Comparison of ENCODE assay signal across 20 cellular contexts in genomic region chr14:101103321-101103901, GRCh38.
DNase-seq lines count a peak whose midpoint lies in the region; ATAC-seq, FAIRE-seq and TF ChIP-seq lines count a peak whose summit lies in the region.
"Had no signal": no experiment of that assay in that cellular context is flagged by ENCODE, and none has a peak within 500 bp of the region (broad histone marks: within the 10 kb centered on the region; RNA-seq: fewer than 3 reads in every experiment).

No MANE protein-coding gene starts in this region.

- ATAC-seq in SK-N-SH treated with all-trans-retinoic acid at 6 μM for 48 hours (no peak), K562 (no peak; the same call in 2 of the 3 replicates), left lobe of liver (no peak)
- ATAC-seq: GM12878, left ventricle myocardium superior had no signal

- no peak for TF ChIP-seq EP300 in SK-N-SH (IDR thresholded peaks at IDR 0.05; ENCODE audit: borderline replicate concordance in 1 of 2, low read depth in 1 of 2, low read length in 1 of 2)
- no peak for TF ChIP-seq EP300 in K562 (IDR thresholded peaks at IDR 0.05; ENCODE audit: low read length)

- BruUV-seq in K562 (replicated peaks; lab: Mats Ljungman, UMichigan), result no TSS peak

- no peak overlapping the region for H3K9ac ChIP-seq in SK-N-SH
- H3K9ac ChIP-seq in K562 (ENCODE audit: insufficient read depth in 1 of 2, low read depth in 2 of 2, low read length in 2 of 2), result no peak overlapping the region
- H3K9ac ChIP-seq: parathyroid adenoma had no signal

- no peak for TF ChIP-seq CTCF in SK-N-SH (IDR thresholded peaks at IDR 0.05)
- no peak for TF ChIP-seq CTCF in K562 (IDR thresholded peaks at IDR 0.05 in 2 of 3, conservative IDR thresholded peaks at IDR 0.05 in 1 of 3; ENCODE audit: insufficient read depth in 2 of 3, low read depth in 1 of 3, low read length in 3 of 3)

- 76% methylated on average over 25 of the region's 26 CpGs for WGBS in SK-N-SH (ENCODE audit: low lambda C conversion rate)
- 0% methylated on average over 10 of the region's 26 CpGs for WGBS in K562 (ENCODE audit: insufficient coverage, low coverage, missing lambda C conversion rate)

- H3K4me2 ChIP-seq in SK-N-SH, result no peak overlapping the region
- H3K4me2 ChIP-seq in K562 (ENCODE audit: insufficient read depth, low read length), result no peak overlapping the region

- no peaks in the 10 kb centered on the region for H3K9me1 ChIP-seq in K562 (ENCODE audit: control insufficient read depth, insufficient read depth, low read length)

- H3K4me1 ChIP-seq in SK-N-SH (ENCODE audit: control insufficient read depth in 1 of 2, insufficient read depth in 2 of 2, low read depth in 1 of 2, low read length in 1 of 2), result peaks cover 0 to 22% of the 10 kb centered on the region in 2 experiments; a peak in 1 of 4 replicates
- H3K4me1 ChIP-seq in K562 (replicated peaks in 1 of 2; ENCODE audit: control insufficient read depth in 2 of 2, insufficient read depth in 2 of 2, low read length in 2 of 2), result peaks cover 0 to 10% of the 10 kb centered on the region in 2 experiments; a peak in 1 of 5 replicates
- H3K4me1 ChIP-seq: parathyroid adenoma had no signal

- intact Hi-C loops in K562 (cut with micrococcal nuclease), result no loop called here

- no peak for FAIRE-seq in K562 (lab: Jason Lieb, UNC)
- FAIRE-seq: endothelial cell of umbilical vein, GM12878 had no signal

- no peak for TF ChIP-seq POLR2A in K562 (conservative IDR thresholded peaks at IDR 0.05)

- no peak overlapping the region for H2AFZ ChIP-seq in SK-N-SH (ENCODE audit: low read depth)
- H2AFZ ChIP-seq in K562 (ENCODE audit: low read depth, low read length), result peak overlapping the region; percentile 40; the same call in 1 of the 2 replicates
- H2AFZ ChIP-seq: parathyroid adenoma had no signal

- no peaks in the 10 kb centered on the region for H3K9me2 ChIP-seq in SK-N-SH

- H3K27ac ChIP-seq in SK-N-SH (ENCODE audit: low read depth in 2 of 2, low read length in 1 of 2) (peak overlapping the region in 1 of 2 experiments; percentile 77; a peak in 1 of 4 replicates), K562 (ENCODE audit: extremely low read depth, low read depth, low read length) (no peak overlapping the region)
- H3K27ac ChIP-seq: 22Rv1, parathyroid adenoma, skin epidermis had no signal

- H3K36me3 ChIP-seq in SK-N-SH (replicated peaks in 1 of 2; ENCODE audit: control insufficient read depth in 1 of 2, insufficient read depth in 2 of 2, low read length in 1 of 2) (no peaks in the 10 kb centered on the region), K562 (ENCODE audit: control insufficient read depth, insufficient read depth, low read length) (no peaks in the 10 kb centered on the region)

- H3K27me3 ChIP-seq in SK-N-SH (ENCODE audit: insufficient read depth), result no peaks in the 10 kb centered on the region
- H3K27me3 ChIP-seq in K562 (ENCODE audit: control insufficient read depth in 2 of 2, insufficient read depth in 2 of 2, low read length in 2 of 2), result peaks cover 0 to 21% of the 10 kb centered on the region in 2 experiments; a peak in 2 of 5 replicates

- in situ Hi-C loops in K562 (cut with MboI) (no loop called here), G401 (cut with HindIII; ENCODE audit: low sequenced_read_pairs) (no loop called here)

- H3K79me2 ChIP-seq in SK-N-SH (ENCODE audit: insufficient read depth) (no peaks in the 10 kb centered on the region), K562 (ENCODE audit: control insufficient read depth, insufficient read depth, low read length) (no peaks in the 10 kb centered on the region)
- H3K79me2 ChIP-seq: parathyroid adenoma had no signal

- CTCF ChIA-PET in SK-N-SH (lab: Yijun Ruan, JAX), result interaction anchor here (1.1 to 2.1 kb wide), 2 partner anchors 9 to 16 kb away, joined by 4 to 5 read pairs; no protein-coding TSS in a partner anchor
- CTCF ChIA-PET in K562 (lab: Yijun Ruan, JAX; ENCODE audit: low intra/inter-chr PET ratio), result no interaction called here

- POLR2A ChIA-PET in SK-N-SH (lab: Yijun Ruan, JAX), result interaction anchor here (0.9 kb wide), 1 partner anchor 122 kb away, joined by 3 read pairs; no protein-coding TSS in a partner anchor
- POLR2A ChIA-PET in K562 (lab: Yijun Ruan, JAX), result interaction anchor here (0.7 kb wide), 1 partner anchor 11 kb away, joined by 3 read pairs; no protein-coding TSS in a partner anchor

- H3K9me3 ChIP-seq in SK-N-SH (no peaks in the 10 kb centered on the region), K562 (replicated peaks; ENCODE audit: control insufficient read depth, insufficient read depth, low read depth, low read length) (no peaks in the 10 kb centered on the region)

- H3K4me3 ChIP-seq in SK-N-SH (ENCODE audit: low read depth in 2 of 2, low read length in 1 of 2) (no peak overlapping the region), K562 (no peak overlapping the region)
- H3K4me3 ChIP-seq: GM12878, skin epidermis had no signal

- H3F3A ChIP-seq in SK-N-SH (replicated peaks; ENCODE audit: insufficient read depth), result no peaks in the 10 kb centered on the region

- no peaks in the 10 kb centered on the region for H4K20me1 ChIP-seq in SK-N-SH (ENCODE audit: insufficient read depth)
- no peaks in the 10 kb centered on the region for H4K20me1 ChIP-seq in K562 (replicated peaks; ENCODE audit: control insufficient read depth, insufficient read depth, low read length)

- TF ChIP-seq RAD21 in SK-N-SH (IDR thresholded peaks at IDR 0.05; ENCODE audit: low read length), result no peak
- TF ChIP-seq RAD21 in K562 (CRISPR knock-in tag; conservative IDR thresholded peaks at IDR 0.05 in 1 of 2, IDR thresholded peaks at IDR 0.05 in 1 of 2), result no peak

- DNase-seq in SK-N-SH (peak; percentile 30), K562 (ENCODE audit: extremely low read depth in 1 of 4, low spot score in 3 of 4) (peak in 1 of 4 experiments; percentile 2), left lobe of liver (ENCODE audit: low spot score) (peak; percentile 35), G401 (ENCODE audit: low spot score) (no peak)
- peak; percentile 12 for DNase-seq in stimulated activated CD8-positive, alpha-beta memory T cell treated with anti-CD3 and anti-CD28 coated beads, Interleukin-4, amount 100 ng/mL, for 48 hours
- DNase-seq in activated CD4-positive, alpha-beta T cell treated with anti-CD3 and anti-CD28 coated beads, Interleukin-2, amount 50 U/mL, for 4 hours, result no peak
- no peak for DNase-seq in activated CD4-positive, alpha-beta T cell treated with anti-CD3 and anti-CD28 coated beads for 4 hours
- DNase-seq: cortex of kidney; GDM1; Karpas-422; left ventricle myocardium superior; NCI-H1105; NCI-H526; stimulated activated CD4-positive, alpha-beta T cell treated with anti-CD3 and anti-CD28 coated beads, Interleukin-4, amount 100 ng/mL, for 1 hour had no signal

TF ChIP-seq in SK-N-SH, 30 proteins besides CTCF, POLR2A, EP300 and RAD21:
- TF ChIP-seq NRF1 (IDR thresholded peaks at IDR 0.05; ENCODE audit: low read depth, low read length) (no peak), SIN3A (IDR thresholded peaks at IDR 0.05; ENCODE audit: borderline replicate concordance, low read depth, low read length) (no peak), GABPA (IDR thresholded peaks at IDR 0.05; ENCODE audit: low read depth) (no peak), IRF3 (IDR thresholded peaks at IDR 0.05; ENCODE audit: low read depth, low read length) (no peak), RCOR1 (IDR thresholded peaks at IDR 0.05; ENCODE audit: low read length) (no peak), MEF2A (IDR thresholded peaks at IDR 0.05; ENCODE audit: borderline replicate concordance, low read depth) (no peak)

TF ChIP-seq in SK-N-SH treated with all-trans-retinoic acid at 6 μM for 48 hours, 23 proteins besides CTCF, POLR2A, EP300 and RAD21 (continues in another document):
- TF ChIP-seq RARB (CRISPR knock-in tag; IDR thresholded peaks at IDR 0.05) (no peak), CSRNP3 (CRISPR knock-in tag; IDR thresholded peaks at IDR 0.05) (no peak), ZNF8 (CRISPR knock-in tag; IDR thresholded peaks at IDR 0.05) (no peak)

TF ChIP-seq in K562, 482 proteins besides CTCF, POLR2A, EP300 and RAD21 (continues in another document):
- TF ChIP-seq ZNF507 (tag; conservative IDR thresholded peaks at IDR 0.05) (no peak), ELK1 (CRISPR knock-in tag; IDR thresholded peaks at IDR 0.05) (no peak), SIX5 (IDR thresholded peaks at IDR 0.05; ENCODE audit: borderline replicate concordance in 1 of 2, insufficient read depth in 1 of 2, low read depth in 1 of 2, low read length in 2 of 2) (no peak), ATF3 (IDR thresholded peaks at IDR 0.05) (peak; percentile 73), ATF3 (CRISPR knock-in tag; conservative IDR thresholded peaks at IDR 0.05) (no peak), DMBX1 (CRISPR knock-in tag; IDR thresholded peaks at IDR 0.05; ENCODE audit: borderline replicate concordance) (no peak), NR2F6 (CRISPR knock-in tag; IDR thresholded peaks at IDR 0.05) (no peak), MTF1 (CRISPR knock-in tag; IDR thresholded peaks at IDR 0.05; ENCODE audit: borderline replicate concordance) (no peak)

Comparison
In these comparisons a context has a peak if more than half of its experiments do, and no peak if none do; other contexts are left out.
1. DNase-seq: peak in SK-N-SH (single experiment), left lobe of liver (single experiment) and stimulated activated CD8-positive, alpha-beta memory T cell treated with anti-CD3 and anti-CD28 coated beads, Interleukin-4, amount 100 ng/mL, for 48 hours (single experiment); none in activated CD4-positive, alpha-beta T cell treated with anti-CD3 and anti-CD28 coated beads, Interleukin-2, amount 50 U/mL, for 4 hours (0 of 2), activated CD4-positive, alpha-beta T cell treated with anti-CD3 and anti-CD28 coated beads for 4 hours (0 of 2) and G401 (single experiment).